In the genomic region with DNA sequence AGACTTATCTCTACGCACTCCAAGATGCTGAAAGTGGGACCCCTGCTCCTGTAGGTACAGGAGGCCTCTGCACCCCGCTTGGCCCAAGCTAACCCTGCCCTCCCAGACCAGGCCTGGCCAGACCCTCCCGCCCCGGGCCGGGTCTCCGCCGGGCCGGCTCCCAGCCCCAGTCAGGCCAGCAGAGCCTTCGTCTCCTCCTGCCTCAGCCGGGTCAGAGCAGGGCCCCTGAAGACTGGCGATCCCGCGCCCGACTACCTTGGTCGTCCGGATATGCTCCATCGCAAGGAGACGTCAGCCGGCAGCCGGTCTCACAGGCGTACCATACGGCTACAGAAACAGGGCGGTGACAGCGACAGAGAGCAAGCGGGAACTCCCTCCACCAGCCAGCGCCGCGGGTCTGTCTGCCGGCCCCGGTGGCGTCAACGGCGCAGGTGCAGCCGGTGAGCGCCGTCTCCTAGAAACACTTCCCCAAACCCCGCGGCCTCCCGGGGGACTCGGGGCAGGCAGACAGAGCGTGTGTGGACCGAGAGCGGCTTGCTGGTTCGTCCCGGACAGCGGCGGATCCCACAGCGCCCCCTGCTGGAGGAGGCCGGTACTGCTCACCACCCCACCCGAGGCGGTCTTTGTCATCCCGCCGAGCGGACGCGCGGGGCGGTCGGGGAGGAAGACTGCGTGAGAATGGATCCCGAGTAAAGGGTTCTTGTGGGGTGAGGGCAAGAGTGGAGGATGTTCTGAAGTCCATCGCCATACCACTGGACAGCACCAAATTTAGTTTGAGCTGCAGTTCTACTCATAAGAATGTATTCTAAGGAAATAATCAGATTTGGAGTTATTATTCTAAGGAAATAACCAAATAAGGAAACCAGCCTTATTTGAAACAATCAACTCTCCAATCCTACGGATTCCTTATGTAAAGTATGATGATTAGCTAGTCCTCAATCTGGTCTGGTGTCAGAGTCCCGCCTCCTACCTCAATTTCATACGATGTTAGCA, we compare ENCODE assay signal across 8 cellular contexts. TPM values are rescaled to one million over a fixed set of nuclear protein-coding genes. Genes with fewer than 3 reads are reported as not detected.
A peak's percentile ranks its signal among the peaks of the same experiment; 100 is the strongest.
DNase-seq lines count a peak whose midpoint lies in the region; ATAC-seq and TF ChIP-seq lines count a peak whose summit lies in the region.

MTMR6 (minus strand) TSS at position 520 of the 993 bp plus-strand sequence; CDS start at position 279, 241 bp downstream.

- DNase-seq in AG08396 (ENCODE audit: low spot score) = peak; percentile 94
- peak; percentile 37 for DNase-seq in NCI-H226
- peak; percentile 99 for DNase-seq in activated B cell treated with CpG ODN at 0.5 μM for 24 hours
- peak; percentile 18 to 95 (median 88) for DNase-seq in caudate nucleus (lab: John Stamatoyannopoulos, UW)
- DNase-seq in inferior parietal cortex (ENCODE audit: extremely low spot score) = peak; percentile 88
- DNase-seq in stimulated activated CD4-positive, alpha-beta T cell treated with anti-CD3 and anti-CD28 coated beads, Interleukin-12 subunit alpha, Interleukin-12 subunit beta, amount 100 ng/mL, for 4 hours = peak; percentile 97

- H3K27me3 Mint-ChIP-seq in activated B cell treated with CpG ODN at 0.5 μM for 24 hours = peaks cover 13% of the 10 kb centered on the region

- H3K9me3 Mint-ChIP-seq in activated B cell treated with CpG ODN at 0.5 μM for 24 hours = no peaks in the 10 kb centered on the region

- H3K4me1 Mint-ChIP-seq in activated B cell treated with CpG ODN at 0.5 μM for 24 hours = peaks cover 40% of the 10 kb centered on the region

- intact Hi-C loops in activated B cell treated with CpG ODN at 0.5 μM for 24 hours (cut with micrococcal nuclease) = loop anchor here (1.0 to 5.0 kb wide), 11 partner anchors 14 to 1910 kb away; partner anchors contain the start of genes CDK8 and NUP58

- H3K36me3 Mint-ChIP-seq in activated B cell treated with CpG ODN at 0.5 μM for 24 hours (ENCODE audit: low read depth) = peaks cover 17% of the 10 kb centered on the region

- POLR2A ChIA-PET in activated B cell treated with CpG ODN at 0.5 μM for 24 hours (lab: Charles Lee) = interaction anchor here (0.6 to 2.6 kb wide), 6 partner anchors 8 to 899 kb away, joined by 3 to 21 read pairs (median 5); partner anchors contain the start of gene NUP58

- ATAC-seq in GM18873 (IDR thresholded peaks at IDR 0.05; ENCODE audit: low FRiP score, unreplicated experiment) = peak; percentile 94
- peak; percentile 93 for ATAC-seq in HG03139 (IDR thresholded peaks at IDR 0.05; ENCODE audit: unreplicated experiment)
- ATAC-seq in activated B cell treated with CpG ODN at 0.5 μM for 24 hours (ENCODE audit: low read depth) = peak; percentile 87

- H3K27ac ChIP-seq in caudate nucleus (ENCODE audit: low read depth, low read length) = peak within 1 kb of the TSS; percentile 62

- CTCF ChIA-PET in activated B cell treated with CpG ODN at 0.5 μM for 24 hours (lab: Charles Lee) = no interaction called here

- H3K27ac Mint-ChIP-seq in activated B cell treated with CpG ODN at 0.5 μM for 24 hours = peak within 1 kb of the TSS; percentile 95

- H3K4me3 Mint-ChIP-seq in activated B cell treated with CpG ODN at 0.5 μM for 24 hours = peak within 1 kb of the TSS; percentile 91

- peak; percentile 95 for TF ChIP-seq CTCF in activated B cell treated with CpG ODN at 0.5 μM for 24 hours (IDR thresholded peaks at IDR 0.05)

RNA-seq across cellular contexts. Expression of gene MTMR6, which starts in this region (rescaled TPM):
- total RNA-seq in activated B cell treated with CpG ODN at 0.5 μM for 24 hours = 18.3 and 19.8 TPM in 2 replicates

Comparison
In these comparisons a context has a peak if more than half of its experiments do, and no peak if none do; other contexts are left out.
1. Peak in every context shown above with its lines: DNase-seq, ATAC-seq and H3K27ac ChIP-seq.
2. DNase-seq: peak in every context shown above with its lines; median percentile 99 in activated B cell treated with CpG ODN at 0.5 μM for 24 hours; 97 in stimulated activated CD4-positive, alpha-beta T cell treated with anti-CD3 and anti-CD28 coated beads, Interleukin-12 subunit alpha, Interleukin-12 subunit beta, amount 100 ng/mL, for 4 hours; 94 in AG08396; 88 in caudate nucleus; 88 in inferior parietal cortex; 37 in NCI-H226.